Comparison of ENCODE assay signal across 1 cellular context in genomic region chr19:36267061-36267845, GRCh38.
TF ChIP-seq lines count a peak whose summit lies in the region.

No MANE protein-coding gene starts in this region.

TF ChIP-seq in HepG2, 621 proteins besides CTCF, POLR2A, EP300 and RAD21:
- TF ChIP-seq, protein P1, sequence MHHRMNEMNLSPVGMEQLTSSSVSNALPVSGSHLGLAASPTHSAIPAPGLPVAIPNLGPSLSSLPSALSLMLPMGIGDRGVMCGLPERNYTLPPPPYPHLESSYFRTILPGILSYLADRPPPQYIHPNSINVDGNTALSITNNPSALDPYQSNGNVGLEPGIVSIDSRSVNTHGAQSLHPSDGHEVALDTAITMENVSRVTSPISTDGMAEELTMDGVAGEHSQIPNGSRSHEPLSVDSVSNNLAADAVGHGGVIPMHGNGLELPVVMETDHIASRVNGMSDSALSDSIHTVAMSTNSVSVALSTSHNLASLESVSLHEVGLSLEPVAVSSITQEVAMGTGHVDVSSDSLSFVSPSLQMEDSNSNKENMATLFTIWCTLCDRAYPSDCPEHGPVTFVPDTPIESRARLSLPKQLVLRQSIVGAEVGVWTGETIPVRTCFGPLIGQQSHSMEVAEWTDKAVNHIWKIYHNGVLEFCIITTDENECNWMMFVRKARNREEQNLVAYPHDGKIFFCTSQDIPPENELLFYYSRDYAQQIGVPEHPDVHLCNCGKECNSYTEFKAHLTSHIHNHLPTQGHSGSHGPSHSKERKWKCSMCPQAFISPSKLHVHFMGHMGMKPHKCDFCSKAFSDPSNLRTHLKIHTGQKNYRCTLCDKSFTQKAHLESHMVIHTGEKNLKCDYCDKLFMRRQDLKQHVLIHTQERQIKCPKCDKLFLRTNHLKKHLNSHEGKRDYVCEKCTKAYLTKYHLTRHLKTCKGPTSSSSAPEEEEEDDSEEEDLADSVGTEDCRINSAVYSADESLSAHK (CRISPR knock-in tag; IDR thresholded peaks at IDR 0.05; ENCODE audit: borderline replicate concordance), result no peak
- no peak for TF ChIP-seq ZBTB21 (CRISPR knock-in tag; IDR thresholded peaks at IDR 0.05)
- no peak for TF ChIP-seq NFIC (IDR thresholded peaks at IDR 0.05; ENCODE audit: low read length)
- no peak for TF ChIP-seq ZNF607 (CRISPR knock-in tag; IDR thresholded peaks at IDR 0.05; ENCODE audit: borderline replicate concordance)
- no peak for TF ChIP-seq ZNF263 (CRISPR knock-in tag; IDR thresholded peaks at IDR 0.05)
- no peak for TF ChIP-seq IKZF4 (CRISPR knock-in tag; IDR thresholded peaks at IDR 0.05; ENCODE audit: borderline replicate concordance, low read depth, not compliant biosample characterization)
- TF ChIP-seq STAG1 (CRISPR knock-in tag; IDR thresholded peaks at IDR 0.05), result no peak
- TF ChIP-seq HMG20A (CRISPR knock-in tag; IDR thresholded peaks at IDR 0.05; ENCODE audit: borderline replicate concordance), result no peak
- no peak for TF ChIP-seq PPARG (CRISPR knock-in tag; conservative IDR thresholded peaks at IDR 0.05)
- TF ChIP-seq, protein P2, sequence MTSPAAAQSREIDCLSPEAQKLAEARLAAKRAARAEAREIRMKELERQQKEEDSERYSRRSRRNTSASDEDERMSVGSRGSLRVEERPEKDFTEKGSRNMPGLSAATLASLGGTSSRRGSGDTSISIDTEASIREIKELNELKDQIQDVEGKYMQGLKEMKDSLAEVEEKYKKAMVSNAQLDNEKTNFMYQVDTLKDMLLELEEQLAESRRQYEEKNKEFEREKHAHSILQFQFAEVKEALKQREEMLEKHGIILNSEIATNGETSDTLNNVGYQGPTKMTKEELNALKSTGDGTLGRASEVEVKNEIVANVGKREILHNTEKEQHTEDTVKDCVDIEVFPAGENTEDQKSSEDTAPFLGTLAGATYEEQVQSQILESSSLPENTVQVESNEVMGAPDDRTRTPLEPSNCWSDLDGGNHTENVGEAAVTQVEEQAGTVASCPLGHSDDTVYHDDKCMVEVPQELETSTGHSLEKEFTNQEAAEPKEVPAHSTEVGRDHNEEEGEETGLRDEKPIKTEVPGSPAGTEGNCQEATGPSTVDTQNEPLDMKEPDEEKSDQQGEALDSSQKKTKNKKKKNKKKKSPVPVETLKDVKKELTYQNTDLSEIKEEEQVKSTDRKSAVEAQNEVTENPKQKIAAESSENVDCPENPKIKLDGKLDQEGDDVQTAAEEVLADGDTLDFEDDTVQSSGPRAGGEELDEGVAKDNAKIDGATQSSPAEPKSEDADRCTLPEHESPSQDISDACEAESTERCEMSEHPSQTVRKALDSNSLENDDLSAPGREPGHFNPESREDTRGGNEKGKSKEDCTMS (CRISPR knock-in tag; conservative IDR thresholded peaks at IDR 0.05), result no peak
- TF ChIP-seq ZNF207 (IDR thresholded peaks at IDR 0.05; ENCODE audit: borderline replicate concordance), result no peak
- no peak for TF ChIP-seq SALL1 (CRISPR knock-in tag; IDR thresholded peaks at IDR 0.05)
- TF ChIP-seq, protein P3, sequence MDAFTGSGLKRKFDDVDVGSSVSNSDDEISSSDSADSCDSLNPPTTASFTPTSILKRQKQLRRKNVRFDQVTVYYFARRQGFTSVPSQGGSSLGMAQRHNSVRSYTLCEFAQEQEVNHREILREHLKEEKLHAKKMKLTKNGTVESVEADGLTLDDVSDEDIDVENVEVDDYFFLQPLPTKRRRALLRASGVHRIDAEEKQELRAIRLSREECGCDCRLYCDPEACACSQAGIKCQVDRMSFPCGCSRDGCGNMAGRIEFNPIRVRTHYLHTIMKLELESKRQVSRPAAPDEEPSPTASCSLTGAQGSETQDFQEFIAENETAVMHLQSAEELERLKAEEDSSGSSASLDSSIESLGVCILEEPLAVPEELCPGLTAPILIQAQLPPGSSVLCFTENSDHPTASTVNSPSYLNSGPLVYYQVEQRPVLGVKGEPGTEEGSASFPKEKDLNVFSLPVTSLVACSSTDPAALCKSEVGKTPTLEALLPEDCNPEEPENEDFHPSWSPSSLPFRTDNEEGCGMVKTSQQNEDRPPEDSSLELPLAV (CRISPR knock-in tag; conservative IDR thresholded peaks at IDR 0.05; ENCODE audit: low read depth), result no peak
- TF ChIP-seq SNAPC2 (CRISPR knock-in tag; IDR thresholded peaks at IDR 0.05), result no peak
- TF ChIP-seq, protein P4, sequence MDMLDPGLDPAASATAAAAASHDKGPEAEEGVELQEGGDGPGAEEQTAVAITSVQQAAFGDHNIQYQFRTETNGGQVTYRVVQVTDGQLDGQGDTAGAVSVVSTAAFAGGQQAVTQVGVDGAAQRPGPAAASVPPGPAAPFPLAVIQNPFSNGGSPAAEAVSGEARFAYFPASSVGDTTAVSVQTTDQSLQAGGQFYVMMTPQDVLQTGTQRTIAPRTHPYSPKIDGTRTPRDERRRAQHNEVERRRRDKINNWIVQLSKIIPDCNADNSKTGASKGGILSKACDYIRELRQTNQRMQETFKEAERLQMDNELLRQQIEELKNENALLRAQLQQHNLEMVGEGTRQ (IDR thresholded peaks at IDR 0.05; ENCODE audit: low read depth, low read length), result no peak
- TF ChIP-seq, protein P4 (CRISPR knock-in tag; IDR thresholded peaks at IDR 0.05; ENCODE audit: borderline replicate concordance), result no peak
- TF ChIP-seq, protein P5, sequence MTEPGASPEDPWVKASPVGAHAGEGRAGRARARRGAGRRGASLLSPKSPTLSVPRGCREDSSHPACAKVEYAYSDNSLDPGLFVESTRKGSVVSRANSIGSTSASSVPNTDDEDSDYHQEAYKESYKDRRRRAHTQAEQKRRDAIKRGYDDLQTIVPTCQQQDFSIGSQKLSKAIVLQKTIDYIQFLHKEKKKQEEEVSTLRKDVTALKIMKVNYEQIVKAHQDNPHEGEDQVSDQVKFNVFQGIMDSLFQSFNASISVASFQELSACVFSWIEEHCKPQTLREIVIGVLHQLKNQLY (CRISPR knock-in tag; IDR thresholded peaks at IDR 0.05), result no peak
- no peak for TF ChIP-seq MIER2 (CRISPR knock-in tag; IDR thresholded peaks at IDR 0.05)
- TF ChIP-seq, protein P6, sequence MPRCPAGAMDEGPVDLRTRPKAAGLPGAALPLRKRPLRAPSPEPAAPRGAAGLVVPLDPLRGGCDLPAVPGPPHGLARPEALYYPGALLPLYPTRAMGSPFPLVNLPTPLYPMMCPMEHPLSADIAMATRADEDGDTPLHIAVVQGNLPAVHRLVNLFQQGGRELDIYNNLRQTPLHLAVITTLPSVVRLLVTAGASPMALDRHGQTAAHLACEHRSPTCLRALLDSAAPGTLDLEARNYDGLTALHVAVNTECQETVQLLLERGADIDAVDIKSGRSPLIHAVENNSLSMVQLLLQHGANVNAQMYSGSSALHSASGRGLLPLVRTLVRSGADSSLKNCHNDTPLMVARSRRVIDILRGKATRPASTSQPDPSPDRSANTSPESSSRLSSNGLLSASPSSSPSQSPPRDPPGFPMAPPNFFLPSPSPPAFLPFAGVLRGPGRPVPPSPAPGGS (CRISPR knock-in tag; IDR thresholded peaks at IDR 0.05), result no peak
